ENCODE assay signal across 19 cellular contexts in the genomic region with DNA sequence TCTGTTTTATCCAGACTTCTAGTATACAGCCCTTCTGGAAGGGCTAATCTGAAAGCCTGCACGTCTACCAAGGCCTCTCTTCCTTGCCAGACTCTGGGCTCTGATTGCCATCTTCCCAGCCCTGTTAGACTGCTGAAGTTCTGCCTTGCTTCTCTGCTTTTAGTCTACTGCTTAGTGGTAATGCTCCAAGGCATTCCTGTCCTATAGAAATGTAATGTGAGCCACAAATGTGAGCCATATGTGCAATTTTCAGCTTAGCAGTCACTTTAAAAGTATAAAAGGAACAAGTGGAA. TPM values are rescaled to one million over a fixed set of nuclear protein-coding genes. Genes with fewer than 3 reads are reported as not detected.
DNase-seq lines count a peak whose midpoint lies in the region; ATAC-seq and TF ChIP-seq lines count a peak whose summit lies in the region.
"Had no signal": no experiment of that assay in that cellular context is flagged by ENCODE, and none has a peak within 500 bp of the region (broad histone marks: within the 10 kb centered on the region; RNA-seq: fewer than 3 reads in every experiment).

No MANE protein-coding gene starts in this region.

- no peak for ATAC-seq in right cardiac atrium
- ATAC-seq in foreskin keratinocyte: no peak
- ATAC-seq: A549, GM23338 had no signal

- H3K27ac ChIP-seq in right cardiac atrium (ENCODE audit: low read length) (peak overlapping the region; percentile 34), right atrium auricular region (peak overlapping the region in 1 of 2 donors; percentile 46), thymus (ENCODE audit: low read depth) (peak overlapping the region; percentile 26), foreskin keratinocyte (no peak overlapping the region)
- H3K27ac ChIP-seq: 22Rv1, A549, BLaER1, HL-60 had no signal

- TF ChIP-seq CTCF in right atrium auricular region (IDR thresholded peaks at IDR 0.05): no peak
- no peak for TF ChIP-seq CTCF in glutamatergic neuron (IDR thresholded peaks at IDR 0.05; ENCODE audit: partially characterized antibody, unreplicated experiment)
- no peak for TF ChIP-seq CTCF in nephron progenitor cell (IDR thresholded peaks at IDR 0.05)
- no peak for TF ChIP-seq CTCF in foreskin keratinocyte (conservative IDR thresholded peaks at IDR 0.05)

- WGBS in right cardiac atrium: 51% methylated on average over 1 of the region's 1 CpG
- 90% methylated on average over 1 of the region's 1 CpG for WGBS in thymus

- H3K4me3 Mint-ChIP-seq in glutamatergic neuron (ENCODE audit: unreplicated experiment): no peak overlapping the region
- no peak overlapping the region for H3K4me3 Mint-ChIP-seq in nephron progenitor cell
- H3K4me3 Mint-ChIP-seq: CD4-positive, alpha-beta memory T cell; GM23338 had no signal

- H3K9me3 Mint-ChIP-seq in glutamatergic neuron (ENCODE audit: unreplicated experiment) (peaks cover 8% of the 10 kb centered on the region), nephron progenitor cell (peaks cover 19% of the 10 kb centered on the region)

- no peak overlapping the region for H3K4me3 ChIP-seq in right cardiac atrium (ENCODE audit: low read length)
- H3K4me3 ChIP-seq in right atrium auricular region: no peak overlapping the region
- no peak overlapping the region for H3K4me3 ChIP-seq in thymus (ENCODE audit: low read length)
- H3K4me3 ChIP-seq: A549, BLaER1, GM23338 had no signal

- H3K36me3 Mint-ChIP-seq in glutamatergic neuron (ENCODE audit: unreplicated experiment) (peaks cover 8% of the 10 kb centered on the region), nephron progenitor cell (ENCODE audit: low read depth) (peaks cover 10% of the 10 kb centered on the region)
- H3K36me3 Mint-ChIP-seq: CD14-positive monocyte had no signal

- H3K27me3 Mint-ChIP-seq in glutamatergic neuron (ENCODE audit: unreplicated experiment): no peaks in the 10 kb centered on the region
- H3K27me3 Mint-ChIP-seq in nephron progenitor cell (ENCODE audit: low read depth, poor library complexity): no peaks in the 10 kb centered on the region

- H3K4me1 ChIP-seq in right cardiac atrium (ENCODE audit: control insufficient read depth, insufficient read depth, low read length) (peaks cover 5% of the 10 kb centered on the region), right atrium auricular region (peaks cover 0 to 65% of the 10 kb centered on the region in 2 donors), thymus (ENCODE audit: control insufficient read depth, insufficient read depth, low read length) (no peaks in the 10 kb centered on the region), foreskin keratinocyte (no peaks in the 10 kb centered on the region)
- H3K4me1 ChIP-seq: A549 had no signal

- intact Hi-C loops in right cardiac atrium (cut with DNase I): no loop called here

- peaks cover 24% of the 10 kb centered on the region for H3K4me1 Mint-ChIP-seq in glutamatergic neuron (ENCODE audit: low read depth, unreplicated experiment)
- peaks cover 4% of the 10 kb centered on the region for H3K4me1 Mint-ChIP-seq in nephron progenitor cell
- H3K4me1 Mint-ChIP-seq: CD14-positive monocyte; CD4-positive, alpha-beta memory T cell; GM23338 had no signal

- H3K27ac Mint-ChIP-seq in glutamatergic neuron (ENCODE audit: unreplicated experiment) (no peak overlapping the region), nephron progenitor cell (no peak overlapping the region)
- H3K27ac Mint-ChIP-seq: CD14-positive monocyte; CD4-positive, alpha-beta memory T cell; GM23338 had no signal

- no peaks in the 10 kb centered on the region for H3K36me3 ChIP-seq in right atrium auricular region
- no peaks in the 10 kb centered on the region for H3K36me3 ChIP-seq in thymus (ENCODE audit: control insufficient read depth, insufficient read depth)

- H3K9me3 ChIP-seq in right cardiac atrium (ENCODE audit: control insufficient read depth, low read length) (no peaks in the 10 kb centered on the region), right atrium auricular region (no peaks in the 10 kb centered on the region), thymus (ENCODE audit: control insufficient read depth) (no peaks in the 10 kb centered on the region)

- DNase-seq in DMS 273 (lab: John Stamatoyannopoulos, UW; ENCODE audit: unreplicated experiment): peak; percentile 46
- DNase-seq in DMS 273 treated with DMSO at 0.1 percent for 48 hours (lab: John Stamatoyannopoulos, UW): no peak
- DNase-seq in right cardiac atrium: no peak
- DNase-seq in right atrium auricular region (ENCODE audit: low spot score): no peak
- peak; percentile 8 for DNase-seq in glutamatergic neuron
- DNase-seq in nephron progenitor cell: no peak
- DNase-seq in foreskin keratinocyte: no peak
- DNase-seq: CD4-positive, alpha-beta memory T cell; DMS79; GDM1; HCEC 1CT had no signal

- H3K27me3 ChIP-seq in right cardiac atrium (ENCODE audit: control insufficient read depth, insufficient read depth) (no peaks in the 10 kb centered on the region), right atrium auricular region (no peaks in the 10 kb centered on the region), thymus (ENCODE audit: control insufficient read depth, insufficient read depth) (no peaks in the 10 kb centered on the region), foreskin keratinocyte (peaks cover 2% of the 10 kb centered on the region)
- H3K27me3 ChIP-seq: BLaER1 had no signal

RNA-seq across cellular contexts. Expression of a gene that starts 32.1 kb away (rescaled TPM):
- total RNA-seq in right cardiac atrium: 100 to 1,000 TPM; 217 to 322 (median 278) TPM
- 167 TPM for polyA plus RNA-seq in right cardiac atrium
- total RNA-seq in right atrium auricular region: 100 to 1,000 TPM in 1 of 2 donors, 10 to 100 TPM in 1; 61.4 to 132 TPM
- 336 TPM for total RNA-seq in glutamatergic neuron (ENCODE audit: unreplicated experiment)
- 9.1 TPM for polyA plus RNA-seq in thymus
- 0.04 and 0.14 TPM in 2 replicates for total RNA-seq in foreskin keratinocyte
- polyA plus RNA-seq in foreskin keratinocyte: 0.10 TPM in 1 of 2 replicates, not detected in the other
- total RNA-seq: HT1080 had no signal
- polyA plus RNA-seq: CD14-positive monocyte; CD4-positive, alpha-beta memory T cell had no signal

Comparison
In these comparisons a context has a peak if more than half of its experiments do, and no peak if none do; other contexts are left out.
1. DNase-seq: peak in DMS 273 (single experiment) and glutamatergic neuron (single experiment); none in DMS 273 treated with DMSO at 0.1 percent for 48 hours (single experiment), right cardiac atrium (0 of 3), right atrium auricular region (single experiment), nephron progenitor cell (single experiment) and foreskin keratinocyte (0 of 2).
2. RNA of a gene that starts 32.1 kb away (total RNA-seq): 336 TPM in glutamatergic neuron (single experiment), 217 to 322 TPM in right cardiac atrium and 61.4 to 132 TPM in right atrium auricular region; 0.04 to 0.14 TPM in foreskin keratinocyte; every median in the first group is over 10 times any median in the second.